In the genomic region with DNA sequence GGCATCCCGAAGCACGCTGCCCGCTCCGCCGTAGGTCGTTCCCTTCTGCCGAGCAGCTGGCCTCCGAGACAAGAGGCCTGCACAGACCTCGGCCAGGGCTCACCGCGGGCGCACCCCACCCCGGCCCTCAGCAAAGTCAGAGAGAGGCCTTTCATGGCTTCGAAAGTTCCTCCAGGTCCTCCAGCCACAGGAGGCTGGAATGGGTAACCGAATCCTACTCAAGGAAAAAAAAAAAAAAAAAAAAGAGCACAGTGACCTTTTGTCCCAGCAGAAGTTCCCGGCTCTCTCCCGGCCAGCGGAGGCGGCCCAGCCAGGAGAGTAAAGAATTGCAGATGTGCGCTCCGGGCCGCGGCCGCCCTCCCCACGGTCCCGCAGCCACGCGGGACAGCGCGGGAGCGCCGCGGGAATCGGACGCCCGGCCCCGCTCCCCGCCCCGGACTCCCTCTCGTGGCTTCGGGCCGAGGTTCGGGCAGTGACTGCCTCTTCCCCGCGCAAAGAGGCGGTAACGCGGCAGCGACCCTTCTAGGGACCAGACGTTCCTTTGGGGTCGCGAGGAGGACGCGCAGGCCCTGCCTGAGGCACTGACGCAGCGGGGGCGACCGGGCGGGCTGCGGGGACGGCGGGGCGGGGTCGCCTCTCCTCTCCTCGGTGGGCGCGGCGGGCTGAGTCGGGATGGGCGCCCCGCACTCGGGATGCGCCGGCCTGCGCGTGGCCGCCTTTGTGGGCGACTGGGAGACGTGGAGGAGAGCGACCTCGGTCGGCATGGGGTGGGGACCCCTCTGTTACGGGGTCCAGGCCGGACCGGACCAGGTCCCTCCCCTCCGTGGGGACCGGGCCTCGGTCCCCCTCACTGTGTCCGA, we compare ENCODE assay signal across 9 cellular contexts. TPM values are rescaled to one million over a fixed set of nuclear protein-coding genes. Genes with fewer than 3 reads are reported as not detected.
A peak's percentile ranks its signal among the peaks of the same experiment; 100 is the strongest.
DNase-seq lines count a peak whose midpoint lies in the region; ATAC-seq and TF ChIP-seq lines count a peak whose summit lies in the region.
"Had no signal": no experiment of that assay in that cellular context is flagged by ENCODE, and none has a peak within 500 bp of the region (broad histone marks: within the 10 kb centered on the region; RNA-seq: fewer than 3 reads in every experiment).

No MANE protein-coding gene starts in this region.

- no peak overlapping the region for H2AFZ ChIP-seq in smooth muscle cell (ENCODE audit: low read depth)

- no peak for DNase-seq in activated CD4-positive, alpha-beta T cell treated with anti-CD3 and anti-CD28 coated beads for 36 hours
- no peak for DNase-seq in activated CD4-positive, alpha-beta T cell treated with anti-CD3 and anti-CD28 coated beads, Interleukin-2, amount 50 U/mL, for 48 hours
- DNase-seq in adipocyte (ENCODE audit: low read depth) (peak; percentile 77), smooth muscle cell (lab: John Stamatoyannopoulos, UW; ENCODE audit: unreplicated experiment) (no peak), cortex of kidney (lab: John Stamatoyannopoulos, UW) (no peak)
- no peak for DNase-seq in stimulated activated CD4-positive, alpha-beta T cell treated with anti-CD3 and anti-CD28 coated beads, Interleukin-1b, Interleukin-23, amount 100 ng/mL, for 48 hours
- DNase-seq: DND-41 had no signal

- peak overlapping the region; percentile 97 for H3K4me2 ChIP-seq in smooth muscle cell

- H3K27ac ChIP-seq in smooth muscle cell (ENCODE audit: low read depth): peak overlapping the region; percentile 66

- peaks cover 31% of the 10 kb centered on the region for H3K4me1 ChIP-seq in adipocyte (ENCODE audit: control insufficient read depth, insufficient read depth, low read length)
- H3K4me1 ChIP-seq in iPS-15b (ENCODE audit: control insufficient read depth, insufficient read depth, low read length): peaks cover 28% of the 10 kb centered on the region
- peaks cover 39% of the 10 kb centered on the region for H3K4me1 ChIP-seq in smooth muscle cell (ENCODE audit: low read depth)

- no peaks in the 10 kb centered on the region for H3F3A ChIP-seq in smooth muscle cell (ENCODE audit: low read depth)

- intact Hi-C loops in activated CD4-positive, alpha-beta T cell treated with anti-CD3 and anti-CD28 coated beads for 36 hours (cut with DNase I, micrococcal nuclease): no loop called here

- H3K79me2 ChIP-seq in smooth muscle cell (ENCODE audit: low read depth): peaks cover 58% of the 10 kb centered on the region

- H3K4me3 Mint-ChIP-seq in activated CD4-positive, alpha-beta T cell treated with anti-CD3 and anti-CD28 coated beads for 36 hours: peak overlapping the region; percentile 49

- TF ChIP-seq CTCF in smooth muscle cell (IDR thresholded peaks at IDR 0.05; ENCODE audit: borderline replicate concordance, insufficient read depth, poor library complexity, severe bottlenecking): no peak

- H3K36me3 Mint-ChIP-seq in activated CD4-positive, alpha-beta T cell treated with anti-CD3 and anti-CD28 coated beads for 36 hours (ENCODE audit: low read depth): no peaks in the 10 kb centered on the region

- peaks cover 57% of the 10 kb centered on the region for H4K20me1 ChIP-seq in smooth muscle cell (ENCODE audit: low read depth)

- POLR2A ChIA-PET in activated CD4-positive, alpha-beta T cell treated with anti-CD3 and anti-CD28 coated beads for 36 hours (lab: Charles Lee): interaction anchor here (0.6 kb wide), 1 partner anchor 157 kb away, joined by 12 read pairs; no protein-coding TSS in a partner anchor

- peaks cover 9% of the 10 kb centered on the region for H3K27me3 ChIP-seq in adipocyte (replicated peaks; ENCODE audit: control insufficient read depth, insufficient read depth, low read length)
- peaks cover 16% of the 10 kb centered on the region for H3K27me3 ChIP-seq in iPS-15b (ENCODE audit: control insufficient read depth, insufficient read depth, low read length)
- H3K27me3 ChIP-seq in smooth muscle cell (ENCODE audit: low read depth): peaks cover 5% of the 10 kb centered on the region

- no peaks in the 10 kb centered on the region for H3K9me3 Mint-ChIP-seq in activated CD4-positive, alpha-beta T cell treated with anti-CD3 and anti-CD28 coated beads for 36 hours (ENCODE audit: low read depth)

- H3K9ac ChIP-seq in adipocyte (ENCODE audit: low read length) (peak overlapping the region; percentile 89), iPS-15b (ENCODE audit: low read depth, low read length) (peak overlapping the region; percentile 76), smooth muscle cell (ENCODE audit: low read depth) (peak overlapping the region; percentile 91)

- ATAC-seq in activated CD4-positive, alpha-beta T cell treated with anti-CD3 and anti-CD28 coated beads for 36 hours: no peak
- no peak for ATAC-seq in HG02938 (IDR thresholded peaks at IDR 0.05; ENCODE audit: unreplicated experiment)

- H3K36me3 ChIP-seq in adipocyte (ENCODE audit: control insufficient read depth, insufficient read depth, low read length, severe bottlenecking) (no peaks in the 10 kb centered on the region), iPS-15b (ENCODE audit: control insufficient read depth, insufficient read depth, low read length) (peaks cover 15% of the 10 kb centered on the region), smooth muscle cell (ENCODE audit: low read depth) (no peaks in the 10 kb centered on the region)

- no peaks in the 10 kb centered on the region for H3K9me3 ChIP-seq in adipocyte (ENCODE audit: control insufficient read depth, low read length)
- H3K9me3 ChIP-seq in iPS-15b (ENCODE audit: control insufficient read depth, insufficient read depth, low read length): no peaks in the 10 kb centered on the region
- no peaks in the 10 kb centered on the region for H3K9me3 ChIP-seq in smooth muscle cell (replicated peaks; ENCODE audit: low read depth)

- H3K27ac Mint-ChIP-seq in activated CD4-positive, alpha-beta T cell treated with anti-CD3 and anti-CD28 coated beads for 36 hours: no peak overlapping the region

- H3K27me3 Mint-ChIP-seq in activated CD4-positive, alpha-beta T cell treated with anti-CD3 and anti-CD28 coated beads for 36 hours: peaks cover 34% of the 10 kb centered on the region

- H3K4me3 ChIP-seq in adipocyte (ENCODE audit: low read length) (peak overlapping the region; percentile 89), iPS-15b (ENCODE audit: low read depth, low read length) (peak overlapping the region; percentile 78), smooth muscle cell (peak overlapping the region; percentile 62)

- CTCF ChIA-PET in activated CD4-positive, alpha-beta T cell treated with anti-CD3 and anti-CD28 coated beads for 36 hours (lab: Charles Lee): interaction anchor here (0.8 to 1.1 kb wide), 2 partner anchors 24 to 227 kb away, joined by 3 read pairs; no protein-coding TSS in a partner anchor

- WGBS in smooth muscle cell (ENCODE audit: low lambda C conversion rate): 6% methylated on average over 45 of the region's 89 CpGs

- peaks cover 5% of the 10 kb centered on the region for H3K4me1 Mint-ChIP-seq in activated CD4-positive, alpha-beta T cell treated with anti-CD3 and anti-CD28 coated beads for 36 hours

RNA-seq across cellular contexts. Expression of a gene that starts 0.8 kb away (rescaled TPM):
- under 1 TPM; 0.16 TPM for total RNA-seq in activated CD4-positive, alpha-beta T cell treated with anti-CD3 and anti-CD28 coated beads for 36 hours
- 137 and 168 TPM in 2 replicates for total RNA-seq in smooth muscle cell
- polyA plus RNA-seq in smooth muscle cell: 163 and 243 TPM in 2 replicates

Comparison
In these comparisons a context has a peak if more than half of its experiments do, and no peak if none do; other contexts are left out.
1. RNA of a gene that starts 0.8 kb away (total RNA-seq): 137 to 168 TPM in smooth muscle cell; 0.16 TPM in activated CD4-positive, alpha-beta T cell treated with anti-CD3 and anti-CD28 coated beads for 36 hours; every median in the first group is over 100 times any median in the second.
2. Peak in every context shown above with its lines, with median percentiles within 50 percentile points of each other: H3K4me3 ChIP-seq and H3K9ac ChIP-seq.